In genomic region chr14:50668008-50668851, GRCh38 we compare ENCODE assay signal across 8 cellular contexts. TPM values are rescaled to one million over a fixed set of nuclear protein-coding genes. Genes with fewer than 3 reads are reported as not detected.
DNase-seq lines count a peak whose midpoint lies in the region; ATAC-seq and TF ChIP-seq lines count a peak whose summit lies in the region.

SAV1 (minus strand) TSS chr14:50668306; CDS start chr14:50667967, 339 bp downstream.

- ATAC-seq in GM18873 (IDR thresholded peaks at IDR 0.05; ENCODE audit: low FRiP score, unreplicated experiment) = peak; percentile 50
- ATAC-seq in HG03135 (IDR thresholded peaks at IDR 0.05; ENCODE audit: unreplicated experiment) = peak; percentile 58

- peaks cover 14% of the 10 kb centered on the region for H3K4me1 Mint-ChIP-seq in activated CD4-positive, alpha-beta T cell treated with anti-CD3 and anti-CD28 coated beads, Interleukin-2, amount 10 ng/mL, durations not matched to agents 7 days and 5 days

- no peak within 1 kb of the TSS for H3K4me3 Mint-ChIP-seq in activated CD4-positive, alpha-beta T cell treated with anti-CD3 and anti-CD28 coated beads, Interleukin-2, amount 10 ng/mL, durations not matched to agents 7 days and 5 days

- no peaks in the 10 kb centered on the region for H3K9me3 Mint-ChIP-seq in activated CD4-positive, alpha-beta T cell treated with anti-CD3 and anti-CD28 coated beads, Interleukin-2, amount 10 ng/mL, durations not matched to agents 7 days and 5 days

- peak within 1 kb of the TSS; percentile 65 for H3K27ac Mint-ChIP-seq in activated CD4-positive, alpha-beta T cell treated with anti-CD3 and anti-CD28 coated beads, Interleukin-2, amount 10 ng/mL, durations not matched to agents 7 days and 5 days

- TF ChIP-seq CTCF in liver (IDR thresholded peaks at IDR 0.05; ENCODE audit: low read depth, low read length, missing input control) = no peak

- H3K9ac ChIP-seq in liver (ENCODE audit: low read depth in 1 of 2, low read length in 2 of 2) = peak within 1 kb of the TSS; percentile 91

- peaks cover 0 to 3% (median 0%) of the 10 kb centered on the region in 4 donors for H3K36me3 ChIP-seq in liver (ENCODE audit: control insufficient read depth in 4 of 4, insufficient read depth in 3 of 4, low read depth in 1 of 4, low read length in 3 of 4)

- POLR2A ChIA-PET in activated CD4-positive, alpha-beta T cell treated with anti-CD3 and anti-CD28 coated beads, Interleukin-2, amount 10 ng/mL, durations not matched to agents 7 days and 5 days (lab: Charles Lee) = no interaction called here

- peak within 1 kb of the TSS; percentile 78 to 89 for H3K27ac ChIP-seq in liver (ENCODE audit: low read depth in 1 of 2, low read length in 2 of 2)

- H3K4me1 ChIP-seq in liver (ENCODE audit: control insufficient read depth in 4 of 4, insufficient read depth in 4 of 4, low read length in 3 of 4) = peaks cover 0 to 10% (median 5%) of the 10 kb centered on the region in 4 donors

- peaks cover 3% of the 10 kb centered on the region for H3K36me3 Mint-ChIP-seq in activated CD4-positive, alpha-beta T cell treated with anti-CD3 and anti-CD28 coated beads, Interleukin-2, amount 10 ng/mL, durations not matched to agents 7 days and 5 days (ENCODE audit: low read depth)

- H3K27me3 ChIP-seq in liver (ENCODE audit: control insufficient read depth in 4 of 4, insufficient read depth in 4 of 4, low read length in 3 of 4) = no peaks in the 10 kb centered on the region

- CTCF ChIA-PET in activated CD4-positive, alpha-beta T cell treated with anti-CD3 and anti-CD28 coated beads, Interleukin-2, amount 10 ng/mL, durations not matched to agents 7 days and 5 days (lab: Charles Lee) = interaction anchor here (1.0 kb wide), 1 partner anchor 105 kb away, joined by 3 read pairs; no protein-coding TSS in a partner anchor

- peaks cover 2% of the 10 kb centered on the region for H3K27me3 Mint-ChIP-seq in activated CD4-positive, alpha-beta T cell treated with anti-CD3 and anti-CD28 coated beads, Interleukin-2, amount 10 ng/mL, durations not matched to agents 7 days and 5 days

- under 1% methylated on average over 92 of the region's 92 CpGs for WGBS in liver

- peak in 1 of 2 donors; percentile 22 for TF ChIP-seq RAD21 in liver (IDR thresholded peaks at IDR 0.05)

- DNase-seq in AG08396 (ENCODE audit: low spot score) (peak; percentile 83), NCI-H446 (lab: John Stamatoyannopoulos, UW) (peak; percentile 47 to 87), dedifferentiated amniotic fluid mesenchymal stem cell (ENCODE audit: extremely low spot score) (peak; percentile 65)
- peak; percentile 35 for DNase-seq in activated CD4-positive, alpha-beta T cell treated with anti-CD3 and anti-CD28 coated beads, Interleukin-2, amount 10 ng/mL, durations not matched to agents 7 days and 5 days
- peak; percentile 59 for DNase-seq in stimulated activated CD4-positive, alpha-beta T cell treated with anti-CD3 and anti-CD28 coated beads, Interleukin-4, amount 100 ng/mL, for 24 hours

- H3K4me3 ChIP-seq in liver (ENCODE audit: low read depth in 1 of 3, low read length in 3 of 3) = peak within 1 kb of the TSS; percentile 71 to 91 (median 90)

- H3K9me3 ChIP-seq in liver (ENCODE audit: control insufficient read depth in 4 of 4, low read length in 3 of 4) = no peaks in the 10 kb centered on the region

TF ChIP-seq in liver, 16 proteins besides CTCF, POLR2A, EP300 and RAD21:
- peak; percentile 19 for TF ChIP-seq SP1 (IDR thresholded peaks at IDR 0.05)
- peak; percentile 46 for TF ChIP-seq YY1 (IDR thresholded peaks at IDR 0.05)
- no peak for TF ChIP-seq HNF4A (conservative IDR thresholded peaks at IDR 0.05)

RNA-seq across cellular contexts. Expression of gene SAV1, which starts in this region (rescaled TPM):
- 1 to 10 TPM; 3.4 to 3.9 TPM for total RNA-seq in activated CD4-positive, alpha-beta T cell treated with anti-CD3 and anti-CD28 coated beads, Interleukin-2, amount 10 ng/mL, durations not matched to agents 7 days and 5 days
- 10 to 100 TPM in 1 of 2 donors, 1 to 10 TPM in 1; 9.5 to 14.0 TPM for total RNA-seq in liver
- 1 to 10 TPM; 4.9 to 6.3 TPM for polyA plus RNA-seq in liver

Comparison
In these comparisons a context has a peak if more than half of its experiments do, and no peak if none do; other contexts are left out.
1. Peak in every context shown above with its lines: DNase-seq, ATAC-seq, H3K4me3 ChIP-seq and H3K27ac ChIP-seq.